In genomic region chr1:156689035-156689959, GRCh38 we compare ENCODE assay signal across 8 cellular contexts. TPM values are rescaled to one million over a fixed set of nuclear protein-coding genes. Genes with fewer than 3 reads are reported as not detected.
DNase-seq lines count a peak whose midpoint lies in the region; ATAC-seq and TF ChIP-seq lines count a peak whose summit lies in the region.

No MANE protein-coding gene starts in this region.

- 2% methylated on average over 23 of the region's 23 CpGs for WGBS in liver

- H3K4me1 Mint-ChIP-seq in activated CD4-positive, alpha-beta T cell treated with anti-CD3 and anti-CD28 coated beads, Interleukin-2, amount 10 ng/mL, durations not matched to agents 7 days and 5 days = peaks cover 30% of the 10 kb centered on the region

- H3K27me3 Mint-ChIP-seq in activated CD4-positive, alpha-beta T cell treated with anti-CD3 and anti-CD28 coated beads, Interleukin-2, amount 10 ng/mL, durations not matched to agents 7 days and 5 days = peaks cover 63% of the 10 kb centered on the region

- peaks cover 0 to 2% (median under 1%) of the 10 kb centered on the region in 4 donors for H3K27me3 ChIP-seq in liver (ENCODE audit: control insufficient read depth in 4 of 4, insufficient read depth in 4 of 4, low read length in 3 of 4)

- POLR2A ChIA-PET in activated CD4-positive, alpha-beta T cell treated with anti-CD3 and anti-CD28 coated beads, Interleukin-2, amount 10 ng/mL, durations not matched to agents 7 days and 5 days (lab: Charles Lee) = interaction anchor here (0.8 kb wide), 1 partner anchor 37 kb away, joined by 4 read pairs; no protein-coding TSS in a partner anchor

- no peaks in the 10 kb centered on the region for H3K36me3 Mint-ChIP-seq in activated CD4-positive, alpha-beta T cell treated with anti-CD3 and anti-CD28 coated beads, Interleukin-2, amount 10 ng/mL, durations not matched to agents 7 days and 5 days (ENCODE audit: low read depth)

- H3K4me3 ChIP-seq in coronary artery (peak overlapping the region; percentile 23), liver (ENCODE audit: low read depth in 1 of 3, low read length in 3 of 3) (no peak overlapping the region)

- peaks cover 0 to 5% (median 3%) of the 10 kb centered on the region in 4 donors for H3K4me1 ChIP-seq in liver (ENCODE audit: control insufficient read depth in 4 of 4, insufficient read depth in 4 of 4, low read length in 3 of 4)

- H3K27ac Mint-ChIP-seq in activated CD4-positive, alpha-beta T cell treated with anti-CD3 and anti-CD28 coated beads, Interleukin-2, amount 10 ng/mL, durations not matched to agents 7 days and 5 days = no peak overlapping the region

- peak; percentile 73 for ATAC-seq in HG03460 (IDR thresholded peaks at IDR 0.05; ENCODE audit: unreplicated experiment)
- ATAC-seq in GM21390 (IDR thresholded peaks at IDR 0.05; ENCODE audit: unreplicated experiment) = no peak

- H3K27ac ChIP-seq in coronary artery (no peak overlapping the region), liver (ENCODE audit: low read depth in 1 of 2, low read length in 2 of 2) (no peak overlapping the region)

- no peaks in the 10 kb centered on the region for H3K9me3 ChIP-seq in liver (ENCODE audit: control insufficient read depth in 4 of 4, low read length in 3 of 4)

- TF ChIP-seq CTCF in coronary artery (IDR thresholded peaks at IDR 0.05) (peak; percentile 92), liver (IDR thresholded peaks at IDR 0.05; ENCODE audit: low read depth, low read length, missing input control) (peak; percentile 89)

- no peaks in the 10 kb centered on the region for H3K9me3 Mint-ChIP-seq in activated CD4-positive, alpha-beta T cell treated with anti-CD3 and anti-CD28 coated beads, Interleukin-2, amount 10 ng/mL, durations not matched to agents 7 days and 5 days

- DNase-seq in Daoy (ENCODE audit: low read depth) = peak; percentile 90
- DNase-seq in NCI-H69 (lab: John Stamatoyannopoulos, UW) = peak; percentile 90
- peak; percentile 76 for DNase-seq in activated CD4-positive, alpha-beta T cell treated with anti-CD3 and anti-CD28 coated beads, Interleukin-2, amount 10 ng/mL, durations not matched to agents 7 days and 5 days
- DNase-seq in coronary artery (ENCODE audit: low spot score) = no peak
- DNase-seq in stimulated activated CD4-positive, alpha-beta T cell treated with anti-CD3 and anti-CD28 coated beads, TNF-alpha, amount 100 ng/mL, for 1 hour (ENCODE audit: low read depth in 3 of 3, low spot score in 1 of 3) = peak; percentile 51 to 55 (median 51)

- no peaks in the 10 kb centered on the region for H3K36me3 ChIP-seq in liver (ENCODE audit: control insufficient read depth in 4 of 4, insufficient read depth in 3 of 4, low read depth in 1 of 4, low read length in 3 of 4)

- no peak overlapping the region for H3K9ac ChIP-seq in liver (ENCODE audit: low read depth in 1 of 2, low read length in 2 of 2)

- peak; percentile 90 to 95 for TF ChIP-seq RAD21 in liver (IDR thresholded peaks at IDR 0.05)

- no peak overlapping the region for H3K4me3 Mint-ChIP-seq in activated CD4-positive, alpha-beta T cell treated with anti-CD3 and anti-CD28 coated beads, Interleukin-2, amount 10 ng/mL, durations not matched to agents 7 days and 5 days

- CTCF ChIA-PET in activated CD4-positive, alpha-beta T cell treated with anti-CD3 and anti-CD28 coated beads, Interleukin-2, amount 10 ng/mL, durations not matched to agents 7 days and 5 days (lab: Charles Lee) = interaction anchor here (0.6 to 5.0 kb wide), 44 partner anchors 9 to 232 kb away, joined by 3 to 106 read pairs (median 4); partner anchors contain the start of genes CRABP2, HDGF, ISG20L2 and LRRC71

TF ChIP-seq in liver, 16 proteins besides CTCF, POLR2A, EP300 and RAD21:
- no peak for TF ChIP-seq JUND (IDR thresholded peaks at IDR 0.05)
- peak in 1 of 2 donors; percentile 42 for TF ChIP-seq HNF4A (conservative IDR thresholded peaks at IDR 0.05)

RNA-seq across cellular contexts. Expression of gene NES, which starts 12.1 kb away (rescaled TPM):
- total RNA-seq in Daoy (2014; rRNA removed; shearing (Covaris generic)) = 0.51 and 0.89 TPM in 2 replicates
- not detected for total RNA-seq in activated CD4-positive, alpha-beta T cell treated with anti-CD3 and anti-CD28 coated beads, Interleukin-2, amount 10 ng/mL, durations not matched to agents 7 days and 5 days
- total RNA-seq in liver = 1 to 10 TPM; 1.4 to 2.5 TPM
- 1 to 10 TPM in 1 of 2 donors, under 1 TPM in 1; 0.15 to 3.1 TPM for polyA plus RNA-seq in liver

RNA-seq across cellular contexts. Expression of gene CRABP2, which starts 16.1 kb away (rescaled TPM):
- total RNA-seq in Daoy (2014; rRNA removed; shearing (Covaris generic)) = 21.4 and 36.0 TPM in 2 replicates
- total RNA-seq in activated CD4-positive, alpha-beta T cell treated with anti-CD3 and anti-CD28 coated beads, Interleukin-2, amount 10 ng/mL, durations not matched to agents 7 days and 5 days = 1 to 10 TPM in 1 of 2 experiments, under 1 TPM in 1; 0.77 to 1.1 TPM
- under 1 TPM in 1 of 2 donors, not detected in 1; 0.14 TPM for total RNA-seq in liver
- under 1 TPM in 1 of 2 donors, not detected in 1; 0.22 TPM for polyA plus RNA-seq in liver

RNA-seq across cellular contexts. Expression of gene METTL25B, which starts 39.0 kb away (rescaled TPM):
- total RNA-seq in Daoy (2014; rRNA removed; shearing (Covaris generic)) = 7.9 and 11.9 TPM in 2 replicates
- 10 to 100 TPM; 26.2 to 29.7 TPM for total RNA-seq in activated CD4-positive, alpha-beta T cell treated with anti-CD3 and anti-CD28 coated beads, Interleukin-2, amount 10 ng/mL, durations not matched to agents 7 days and 5 days
- total RNA-seq in liver = 10 to 100 TPM in 1 of 2 donors, 1 to 10 TPM in 1; 6.9 to 13.5 TPM
- polyA plus RNA-seq in liver = 10 to 100 TPM; 10.2 to 12.7 TPM

RNA-seq across cellular contexts. Expression of gene ISG20L2, which starts 39.3 kb away (rescaled TPM):
- total RNA-seq in Daoy (2014; rRNA removed; shearing (Covaris generic)) = 31.7 and 59.8 TPM in 2 replicates
- 10 to 100 TPM; 47.0 to 58.0 TPM for total RNA-seq in activated CD4-positive, alpha-beta T cell treated with anti-CD3 and anti-CD28 coated beads, Interleukin-2, amount 10 ng/mL, durations not matched to agents 7 days and 5 days
- 1 to 10 TPM; 5.6 to 7.5 TPM for total RNA-seq in liver
- 1 to 10 TPM; 6.0 to 9.9 TPM for polyA plus RNA-seq in liver

RNA-seq across cellular contexts. Expression of gene BCAN, which starts 47.4 kb away (rescaled TPM):
- not detected in 2 replicates for total RNA-seq in Daoy (2014; rRNA removed; shearing (Covaris generic))
- total RNA-seq in activated CD4-positive, alpha-beta T cell treated with anti-CD3 and anti-CD28 coated beads, Interleukin-2, amount 10 ng/mL, durations not matched to agents 7 days and 5 days = not detected
- total RNA-seq in liver = not detected
- under 1 TPM in 1 of 2 donors, not detected in 1; 0.02 TPM for polyA plus RNA-seq in liver

Comparison
In these comparisons a context has a peak if more than half of its experiments do, and no peak if none do; other contexts are left out.
1. RNA of gene CRABP2, which starts 16.1 kb away (total RNA-seq): 21.4 to 36.0 TPM in Daoy; 0.77 to 1.1 TPM in activated CD4-positive, alpha-beta T cell treated with anti-CD3 and anti-CD28 coated beads, Interleukin-2, amount 10 ng/mL, durations not matched to agents 7 days and 5 days and 0.14 TPM in liver; every median in the first group is over 10 times any median in the second.